30 cellular contexts compared by ENCODE assay signal in genomic region chr1:8011923-8012858, GRCh38. TPM values are rescaled to one million over a fixed set of nuclear protein-coding genes. Genes with fewer than 3 reads are reported as not detected.
A peak's percentile ranks its signal among the peaks of the same experiment; 100 is the strongest.
DNase-seq lines count a peak whose midpoint lies in the region; ATAC-seq, FAIRE-seq and TF ChIP-seq lines count a peak whose summit lies in the region.
"Had no signal": no experiment of that assay in that cellular context is flagged by ENCODE, and none has a peak within 500 bp of the region (broad histone marks: within the 10 kb centered on the region; RNA-seq: fewer than 3 reads in every experiment).

No MANE protein-coding gene starts in this region.

- H3K36me3 Mint-ChIP-seq in WTC11, result peaks cover 39% of the 10 kb centered on the region
- H3K36me3 Mint-ChIP-seq in T-helper 2 cell treated with Interferon-gamma antibody and Interleukin-4, amounts not matched to agents 5 μg/mL and 100 μg/mL, for 36 hours (ENCODE audit: low read depth), result no peaks in the 10 kb centered on the region

- peaks cover 13% of the 10 kb centered on the region for H3K36me3 ChIP-seq in smooth muscle cell (ENCODE audit: low read depth)
- peaks cover 63% of the 10 kb centered on the region for H3K36me3 ChIP-seq in PC-3 (ENCODE audit: low read depth, low read length)
- H3K36me3 ChIP-seq: HAP-1 had no signal

- H3K9me3 Mint-ChIP-seq in WTC11, result no peaks in the 10 kb centered on the region
- H3K9me3 Mint-ChIP-seq in T-helper 2 cell treated with Interferon-gamma antibody and Interleukin-4, amounts not matched to agents 5 μg/mL and 100 μg/mL, for 36 hours, result no peaks in the 10 kb centered on the region
- H3K9me3 Mint-ChIP-seq: activated naive CD4-positive, alpha-beta T cell treated with anti-CD3 and anti-CD28 coated beads, Interleukin-2, amount 50 U/mL, for 24 hours; activated T-helper 2 cell treated with anti-CD3 and anti-CD28 coated beads, Interferon-gamma antibody, Interleukin-2, Interleukin-4, amounts not matched to agents 10 μg/mL and 5 μg/mL and 100 μg/mL, durations not matched to agents 14 hours and 24 hours and 36 hours; nephron progenitor cell; stimulated activated naive CD8-positive, alpha-beta T cell treated with anti-CD3 and anti-CD28 coated beads, Interleukin-15, amount 100 ng/mL, for 72 hours had no signal

- no peak overlapping the region for H3K4me3 Mint-ChIP-seq in WTC11
- no peak overlapping the region for H3K4me3 Mint-ChIP-seq in T-helper 2 cell treated with Interferon-gamma antibody and Interleukin-4, amounts not matched to agents 5 μg/mL and 100 μg/mL, for 36 hours
- H3K4me3 Mint-ChIP-seq: activated naive CD4-positive, alpha-beta T cell treated with anti-CD3 and anti-CD28 coated beads, Interleukin-2, amount 50 U/mL, for 24 hours; nephron progenitor cell; stimulated activated naive CD8-positive, alpha-beta T cell treated with anti-CD3 and anti-CD28 coated beads, Interleukin-15, amount 100 ng/mL, for 72 hours had no signal

- no peak overlapping the region for H3K4me2 ChIP-seq in smooth muscle cell
- no peak overlapping the region for H3K4me2 ChIP-seq in PC-3 (ENCODE audit: low read length)
- H3K4me2 ChIP-seq: BLaER1 treated with 17β-estradiol and CSF1 and Interleukin-3, amounts not matched to agents 10 nM and 100 nM had no signal

- H3K9me3 ChIP-seq in smooth muscle cell (replicated peaks; ENCODE audit: low read depth) (no peaks in the 10 kb centered on the region), PC-3 (ENCODE audit: low read length) (no peaks in the 10 kb centered on the region)
- H3K9me3 ChIP-seq: HAP-1, SJSA1, transverse colon had no signal

- intact Hi-C loops in PC-3 (cut with micrococcal nuclease), result no loop called here

- H3K4me1 ChIP-seq in smooth muscle cell (ENCODE audit: low read depth) (peaks cover 24% of the 10 kb centered on the region), PC-3 (ENCODE audit: insufficient read depth, low read length) (peaks cover 21% of the 10 kb centered on the region)

- no peaks in the 10 kb centered on the region for H3K27me3 ChIP-seq in smooth muscle cell (ENCODE audit: low read depth)
- H3K27me3 ChIP-seq in PC-3 (ENCODE audit: low read length), result no peaks in the 10 kb centered on the region
- H3K27me3 ChIP-seq: BLaER1 treated with 17β-estradiol and CSF1 and Interleukin-3, amounts not matched to agents 10 nM and 100 nM; SJSA1; transverse colon had no signal

- H4K20me1 ChIP-seq in smooth muscle cell (ENCODE audit: low read depth), result peaks cover 93% of the 10 kb centered on the region
- peaks cover 70% of the 10 kb centered on the region for H4K20me1 ChIP-seq in PC-3 (ENCODE audit: low read length)

- H3K9ac ChIP-seq in smooth muscle cell (ENCODE audit: low read depth), result no peak overlapping the region
- H3K9ac ChIP-seq in PC-3 (ENCODE audit: low read length), result no peak overlapping the region
- H3K9ac ChIP-seq: BLaER1 treated with 17β-estradiol and CSF1 and Interleukin-3, amounts not matched to agents 10 nM and 100 nM had no signal

- H3F3A ChIP-seq in smooth muscle cell (ENCODE audit: low read depth) (peaks cover 84% of the 10 kb centered on the region), PC-3 (ENCODE audit: low read length, unreplicated experiment) (peaks cover 55% of the 10 kb centered on the region)

- H2AFZ ChIP-seq in smooth muscle cell (ENCODE audit: low read depth), result no peak overlapping the region
- H2AFZ ChIP-seq in PC-3 (ENCODE audit: low read length), result no peak overlapping the region

- DNase-seq in WTC11 (ENCODE audit: low spot score) (no peak), fibroblast of mammary gland (ENCODE audit: low read depth) (peak; percentile 6), smooth muscle cell (lab: John Stamatoyannopoulos, UW; ENCODE audit: unreplicated experiment) (no peak), PC-3 (no peak), NOMO-1 treated with dmso at 0.1 percent for 144 hours (lab: John Stamatoyannopoulos, UW; ENCODE audit: unreplicated experiment) (no peak)
- no peak for DNase-seq in T-helper 2 cell treated with Interferon-gamma antibody and Interleukin-4, amounts not matched to agents 5 μg/mL and 100 μg/mL, for 36 hours (ENCODE audit: low spot score)
- DNase-seq: activated CD4-positive, alpha-beta T cell treated with anti-CD3 and anti-CD28 coated beads, Interleukin-2, amount 50 U/mL, for 4 hours; activated CD4-positive, CD25-positive, alpha-beta regulatory T cell; activated CD8-positive, alpha-beta memory T cell treated with anti-CD3 and anti-CD28 coated beads, Interleukin-2, amount 50 U/mL, for 4 hours; anterior cingulate cortex; central memory CD4-positive, alpha-beta T cell; DMS79 treated with DMSO at 0.1 percent for 48 hours; glutamatergic neuron; Kasumi-1; NCI-H1694 treated with DMSO at 0.1 percent for 48 hours; NCI-H526; nephron progenitor cell; retina; stimulated activated CD8-positive, alpha-beta memory T cell treated with anti-CD3 and anti-CD28 coated beads, Interleukin-4, amount 100 ng/mL, for 48 hours; stimulated activated naive CD8-positive, alpha-beta T cell treated with anti-CD3 and anti-CD28 coated beads, Interleukin-15, amount 100 ng/mL, for 72 hours; transverse colon had no signal

- H3K4me1 Mint-ChIP-seq in WTC11, result peaks cover 24% of the 10 kb centered on the region
- peaks cover 11% of the 10 kb centered on the region for H3K4me1 Mint-ChIP-seq in T-helper 2 cell treated with Interferon-gamma antibody and Interleukin-4, amounts not matched to agents 5 μg/mL and 100 μg/mL, for 36 hours (ENCODE audit: low read depth)
- H3K4me1 Mint-ChIP-seq: activated naive CD4-positive, alpha-beta T cell treated with anti-CD3 and anti-CD28 coated beads, Interleukin-2, amount 50 U/mL, for 24 hours had no signal

- H3K79me2 ChIP-seq in smooth muscle cell (ENCODE audit: low read depth) (peaks cover 68% of the 10 kb centered on the region), PC-3 (ENCODE audit: low read length) (peaks cover 66% of the 10 kb centered on the region)

- H3K4me3 ChIP-seq in fibroblast of mammary gland (ENCODE audit: control insufficient read depth, low read depth, low read length), result no peak overlapping the region
- H3K4me3 ChIP-seq in smooth muscle cell, result no peak overlapping the region
- no peak overlapping the region for H3K4me3 ChIP-seq in PC-3 (ENCODE audit: low read length)
- H3K4me3 ChIP-seq: BLaER1 treated with 17β-estradiol and CSF1 and Interleukin-3, amounts not matched to agents 10 nM and 100 nM; HAP-1; SJSA1; skin epidermis; transverse colon had no signal

- H3K27ac Mint-ChIP-seq in WTC11, result peak overlapping the region; percentile 26; the same call in 1 of the 2 replicates
- no peak overlapping the region for H3K27ac Mint-ChIP-seq in T-helper 2 cell treated with Interferon-gamma antibody and Interleukin-4, amounts not matched to agents 5 μg/mL and 100 μg/mL, for 36 hours
- H3K27ac Mint-ChIP-seq: activated naive CD4-positive, alpha-beta T cell treated with anti-CD3 and anti-CD28 coated beads, Interleukin-2, amount 50 U/mL, for 24 hours; activated T-helper 2 cell treated with anti-CD3 and anti-CD28 coated beads, Interferon-gamma antibody, Interleukin-2, Interleukin-4, amounts not matched to agents 10 μg/mL and 5 μg/mL and 100 μg/mL, durations not matched to agents 14 hours and 24 hours and 36 hours; nephron progenitor cell; stimulated activated naive CD8-positive, alpha-beta T cell treated with anti-CD3 and anti-CD28 coated beads, Interleukin-15, amount 100 ng/mL, for 72 hours had no signal

- POLR2A ChIA-PET in WTC11 (lab: Charles Lee) (interaction anchor here (0.6 to 0.7 kb wide), 2 partner anchors 120 to 278 kb away, joined by 4 read pairs; no protein-coding TSS in a partner anchor), PC-3 (lab: Charles Lee; ENCODE audit: unreplicated experiment) (no interaction called here)

- no peaks in the 10 kb centered on the region for H3K9me2 ChIP-seq in PC-3 (replicated peaks; ENCODE audit: low read length)

- H3K27me3 Mint-ChIP-seq in WTC11 (ENCODE audit: low read depth), result no peaks in the 10 kb centered on the region
- peaks cover 6% of the 10 kb centered on the region for H3K27me3 Mint-ChIP-seq in T-helper 2 cell treated with Interferon-gamma antibody and Interleukin-4, amounts not matched to agents 5 μg/mL and 100 μg/mL, for 36 hours (ENCODE audit: low read depth)
- H3K27me3 Mint-ChIP-seq: activated naive CD4-positive, alpha-beta T cell treated with anti-CD3 and anti-CD28 coated beads, Interleukin-2, amount 50 U/mL, for 24 hours had no signal

- peak; percentile 21 for FAIRE-seq in G401.6 (lab: Jason Lieb, UNC)
- FAIRE-seq: keratinocyte had no signal

- CTCF ChIA-PET in WTC11 (lab: Charles Lee) (interaction anchor here (0.8 to 1.3 kb wide), 3 partner anchors 37 to 337 kb away, joined by 4 to 5 read pairs (median 4); no protein-coding TSS in a partner anchor), PC-3 (lab: Charles Lee) (no interaction called here)

- no TSS peak for BruUV-seq in PC-3 (replicated peaks; lab: Mats Ljungman, UMichigan)

- H3K27ac ChIP-seq in smooth muscle cell (ENCODE audit: low read depth) (peak overlapping the region; percentile 14), PC-3 (ENCODE audit: low read length) (no peak overlapping the region)
- H3K27ac ChIP-seq: BLaER1 treated with 17β-estradiol and CSF1 and Interleukin-3, amounts not matched to agents 10 nM and 100 nM; SJSA1; skin epidermis; transverse colon had no signal

- TF ChIP-seq CTCF in WTC11 (IDR thresholded peaks at IDR 0.05) (no peak), fibroblast of mammary gland (conservative IDR thresholded peaks at IDR 0.05; ENCODE audit: control insufficient read depth, insufficient read depth, low read depth, low read length) (no peak), smooth muscle cell (IDR thresholded peaks at IDR 0.05; ENCODE audit: borderline replicate concordance, insufficient read depth, poor library complexity, severe bottlenecking) (no peak), PC-3 (conservative IDR thresholded peaks at IDR 0.05; ENCODE audit: low read depth, low read length) (no peak)

- 92% methylated on average over 7 of the region's 7 CpGs for WGBS in smooth muscle cell (ENCODE audit: low lambda C conversion rate)

- ATAC-seq in WTC11 (no peak), HG03159 (IDR thresholded peaks at IDR 0.05; ENCODE audit: unreplicated experiment) (no peak), PC-3 (no peak)
- ATAC-seq: stimulated activated naive CD8-positive, alpha-beta T cell treated with anti-CD3 and anti-CD28 coated beads, Interleukin-15, amount 100 ng/mL, for 72 hours had no signal

TF ChIP-seq in WTC11, 78 proteins besides CTCF, POLR2A, EP300 and RAD21 (continues in another document):
- no peak for TF ChIP-seq OVOL2 (CRISPR knock-in tag; IDR thresholded peaks at IDR 0.05; ENCODE audit: borderline replicate concordance)
- TF ChIP-seq GABPB1 (CRISPR knock-in tag; IDR thresholded peaks at IDR 0.05), result no peak
- no peak for TF ChIP-seq ZBTB21 (CRISPR knock-in tag; IDR thresholded peaks at IDR 0.05; ENCODE audit: borderline replicate concordance)
- no peak for TF ChIP-seq FOXK1 (CRISPR knock-in tag; IDR thresholded peaks at IDR 0.05)

RNA-seq across cellular contexts. Expression of gene ERRFI1, which starts 13.9 kb away (rescaled TPM):
- total RNA-seq in WTC11 (2021), result 34.5 to 44.6 TPM (median 35.8 TPM) in 3 replicates
- 172 and 184 TPM in 2 replicates for total RNA-seq in smooth muscle cell
- polyA plus RNA-seq in smooth muscle cell, result 81.6 and 90.9 TPM in 2 replicates
- 218 and 227 TPM in 2 replicates for total RNA-seq in PC-3 (2014; rRNA removed)

RNA-seq across cellular contexts. Expression of gene PARK7, which starts 50.7 kb away (rescaled TPM):
- total RNA-seq in WTC11 (2021) (337 to 343 TPM (median 340 TPM) in 3 replicates), smooth muscle cell (177 and 179 TPM in 2 replicates), PC-3 (2014; rRNA removed) (316 and 333 TPM in 2 replicates)
- polyA plus RNA-seq in smooth muscle cell, result 434 and 461 TPM in 2 replicates
